16 cellular contexts compared by ENCODE assay signal in the genomic region with DNA sequence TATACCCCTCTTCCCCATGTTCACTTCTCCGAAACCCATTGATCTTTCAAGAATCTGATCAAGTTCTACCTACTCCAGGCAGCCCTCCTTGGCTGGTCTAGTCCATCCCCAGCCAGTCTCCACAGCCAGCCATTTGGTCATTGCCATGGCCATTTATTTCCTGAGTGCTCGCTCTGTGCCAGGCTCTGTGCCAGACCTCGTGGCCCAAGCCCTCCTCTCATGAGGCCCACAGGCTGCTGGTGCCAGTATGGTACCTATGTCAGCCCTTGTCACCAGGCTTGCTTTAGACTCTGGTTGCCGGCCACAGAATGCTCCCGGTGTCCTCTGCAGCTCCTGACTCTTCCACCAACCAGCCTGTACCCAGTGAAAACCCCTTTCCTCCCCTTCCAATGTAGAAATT.
"Had no signal": no experiment of that assay in that cellular context is flagged by ENCODE, and none has a peak within 500 bp of the region (broad histone marks: within the 10 kb centered on the region; RNA-seq: fewer than 3 reads in every experiment).

No MANE protein-coding gene starts in this region.

- DNase-seq: colonic mucosa; effector CD8-positive, alpha-beta T cell; heart left ventricle; hippocampal formation; left colon; left ventricle myocardium superior; mesenchymal stem cell; midbrain; small intestine; stimulated activated CD4-positive, alpha-beta T cell treated with anti-CD3 and anti-CD28 coated beads, Interleukin-12 subunit alpha, Interleukin-12 subunit beta, amount 100 ng/mL, for 4 hours; stimulated activated naive CD4-positive, alpha-beta T cell; stomach; trophoblast cell had no signal

- H3K27ac Mint-ChIP-seq: natural killer cell treated with Interleukin-12 subunit alpha and Interleukin-12 subunit beta and Interleukin-15 and Interleukin-18, amount 100 ng/mL, for 72 hours had no signal

- H3K27ac ChIP-seq: colonic mucosa, heart left ventricle, neutrophil, right atrium auricular region, stomach had no signal

- H3K36me3 Mint-ChIP-seq: natural killer cell treated with Interleukin-12 subunit alpha and Interleukin-12 subunit beta and Interleukin-15 and Interleukin-18, amount 100 ng/mL, for 72 hours had no signal

- H3K4me3 Mint-ChIP-seq: natural killer cell treated with Interleukin-12 subunit alpha and Interleukin-12 subunit beta and Interleukin-15 and Interleukin-18, amount 100 ng/mL, for 72 hours had no signal

- H3K9me3 Mint-ChIP-seq: natural killer cell treated with Interleukin-12 subunit alpha and Interleukin-12 subunit beta and Interleukin-15 and Interleukin-18, amount 100 ng/mL, for 72 hours had no signal
